7 cellular contexts compared by ENCODE assay signal in genomic region chr17:68208651-68209050, GRCh38. TPM values are rescaled to one million over a fixed set of nuclear protein-coding genes. Genes with fewer than 3 reads are reported as not detected.
DNase-seq lines count a peak whose midpoint lies in the region; ATAC-seq and TF ChIP-seq lines count a peak whose summit lies in the region.
"Not testable (repeated sequence)": the region's sequence is repeated elsewhere in the genome, so short reads cannot be mapped to it uniquely, and the experiment has no call there.

No MANE protein-coding gene starts in this region.

- H3K27me3 Mint-ChIP-seq in CD8-positive, alpha-beta memory T cell; T-helper 2 cell treated with Interferon-gamma antibody and Interleukin-4, amounts not matched to agents 5 μg/mL and 100 μg/mL, for 36 hours (ENCODE audit: low read depth); activated CD8-positive, alpha-beta memory T cell treated with anti-CD3 and anti-CD28 coated beads, Interleukin-2, amount 10 ng/mL, durations not matched to agents 7 days and 5 days; central memory CD8-positive, alpha-beta T cell; memory B cell; type B pancreatic cell: not testable (repeated sequence)
- peaks cover 15% of the 10 kb centered on the region for H3K27me3 Mint-ChIP-seq in neural crest cell (ENCODE audit: low read depth)

- POLR2A ChIA-PET in CD8-positive, alpha-beta memory T cell (lab: Charles Lee), result interaction anchor here (0.6 kb wide), 1 partner anchor 82 kb away, joined by 3 read pairs; the partner anchor contains the start of gene SLC16A6

- not testable (repeated sequence) for H3K9me3 ChIP-seq in CD8-positive, alpha-beta memory T cell (ENCODE audit: low read length)

- CTCF ChIA-PET in CD8-positive, alpha-beta memory T cell (lab: Charles Lee), result interaction anchor here (1.2 to 1.4 kb wide), 2 partner anchors 14 to 44 kb away, joined by 3 read pairs; no protein-coding TSS in a partner anchor
- CTCF ChIA-PET in activated CD8-positive, alpha-beta memory T cell treated with anti-CD3 and anti-CD28 coated beads, Interleukin-2, amount 10 ng/mL, durations not matched to agents 7 days and 5 days (lab: Charles Lee), result interaction anchor here (0.6 to 14.7 kb wide), 3 partner anchors 22 to 28 kb away, joined by 3 to 278 read pairs (median 4); no protein-coding TSS in a partner anchor

- H3K27me3 ChIP-seq in CD8-positive, alpha-beta memory T cell (ENCODE audit: insufficient read depth, low read length, poor library complexity, severe bottlenecking), result not testable (repeated sequence)

- not testable (repeated sequence) for H3K4me1 ChIP-seq in CD8-positive, alpha-beta memory T cell (ENCODE audit: insufficient read depth, low read length)

- peak overlapping the region in 6 of 8 donors; percentile 24 to 80 (median 56) for H3K27ac Mint-ChIP-seq in CD8-positive, alpha-beta memory T cell
- H3K27ac Mint-ChIP-seq in T-helper 2 cell treated with Interferon-gamma antibody and Interleukin-4, amounts not matched to agents 5 μg/mL and 100 μg/mL, for 36 hours; activated CD8-positive, alpha-beta memory T cell treated with anti-CD3 and anti-CD28 coated beads, Interleukin-2, amount 10 ng/mL, durations not matched to agents 7 days and 5 days; central memory CD8-positive, alpha-beta T cell (ENCODE audit: low read depth); type B pancreatic cell: not testable (repeated sequence)
- peak overlapping the region; percentile 58 for H3K27ac Mint-ChIP-seq in memory B cell
- H3K27ac Mint-ChIP-seq in neural crest cell (ENCODE audit: unreplicated experiment), result peak overlapping the region; percentile 62

- H3K27ac ChIP-seq in CD8-positive, alpha-beta memory T cell (ENCODE audit: low read depth, low read length), result not testable (repeated sequence)

- not testable (repeated sequence) for ATAC-seq in activated CD8-positive, alpha-beta memory T cell treated with anti-CD3 and anti-CD28 coated beads, Interleukin-2, amount 10 ng/mL, durations not matched to agents 7 days and 5 days; central memory CD8-positive, alpha-beta T cell (replicated peaks; ENCODE audit: extremely low read depth, poor library complexity, severe bottlenecking); memory B cell (ENCODE audit: low read depth)

- not testable (repeated sequence) for DNase-seq in CD8-positive, alpha-beta memory T cell; T-helper 2 cell treated with Interferon-gamma antibody and Interleukin-4, amounts not matched to agents 5 μg/mL and 100 μg/mL, for 36 hours (ENCODE audit: low spot score); activated CD8-positive, alpha-beta memory T cell treated with anti-CD3 and anti-CD28 coated beads, Interleukin-2, amount 10 ng/mL, durations not matched to agents 7 days and 5 days; central memory CD8-positive, alpha-beta T cell (ENCODE audit: low spot score in 2 of 2); memory B cell (ENCODE audit: low spot score in 2 of 2); neural crest cell (ENCODE audit: low read depth, low spot score); type B pancreatic cell (ENCODE audit: extremely low spot score, unreplicated experiment)

- peaks cover 4 to 49% (median 18%) of the 10 kb centered on the region in 3 donors for H3K36me3 Mint-ChIP-seq in CD8-positive, alpha-beta memory T cell
- H3K36me3 Mint-ChIP-seq in T-helper 2 cell treated with Interferon-gamma antibody and Interleukin-4, amounts not matched to agents 5 μg/mL and 100 μg/mL, for 36 hours (ENCODE audit: low read depth), result peaks cover 47% of the 10 kb centered on the region
- H3K36me3 Mint-ChIP-seq in activated CD8-positive, alpha-beta memory T cell treated with anti-CD3 and anti-CD28 coated beads, Interleukin-2, amount 10 ng/mL, durations not matched to agents 7 days and 5 days, result peaks cover 45% of the 10 kb centered on the region
- peaks cover 51% of the 10 kb centered on the region for H3K36me3 Mint-ChIP-seq in central memory CD8-positive, alpha-beta T cell (ENCODE audit: insufficient read depth)
- H3K36me3 Mint-ChIP-seq in memory B cell (peaks cover 11% of the 10 kb centered on the region), neural crest cell (ENCODE audit: low read depth) (peaks cover 17% of the 10 kb centered on the region), type B pancreatic cell (peaks cover 19% of the 10 kb centered on the region)

- H3K4me3 ChIP-seq in CD8-positive, alpha-beta memory T cell (ENCODE audit: low read length), result not testable (repeated sequence)

- H3K4me1 Mint-ChIP-seq in CD8-positive, alpha-beta memory T cell, result peaks cover 38 to 53% (median 50%) of the 10 kb centered on the region in 3 donors
- H3K4me1 Mint-ChIP-seq in T-helper 2 cell treated with Interferon-gamma antibody and Interleukin-4, amounts not matched to agents 5 μg/mL and 100 μg/mL, for 36 hours (ENCODE audit: low read depth), result peaks cover 30% of the 10 kb centered on the region
- H3K4me1 Mint-ChIP-seq in activated CD8-positive, alpha-beta memory T cell treated with anti-CD3 and anti-CD28 coated beads, Interleukin-2, amount 10 ng/mL, durations not matched to agents 7 days and 5 days, result peaks cover 40% of the 10 kb centered on the region
- H3K4me1 Mint-ChIP-seq in central memory CD8-positive, alpha-beta T cell, result peaks cover 33% of the 10 kb centered on the region
- peaks cover 23% of the 10 kb centered on the region for H3K4me1 Mint-ChIP-seq in memory B cell
- H3K4me1 Mint-ChIP-seq in neural crest cell, result peaks cover 19% of the 10 kb centered on the region
- H3K4me1 Mint-ChIP-seq in type B pancreatic cell (ENCODE audit: unreplicated experiment), result not testable (repeated sequence)

- not testable (repeated sequence) for H3K9me3 Mint-ChIP-seq in CD8-positive, alpha-beta memory T cell; T-helper 2 cell treated with Interferon-gamma antibody and Interleukin-4, amounts not matched to agents 5 μg/mL and 100 μg/mL, for 36 hours; activated CD8-positive, alpha-beta memory T cell treated with anti-CD3 and anti-CD28 coated beads, Interleukin-2, amount 10 ng/mL, durations not matched to agents 7 days and 5 days (ENCODE audit: low read depth); central memory CD8-positive, alpha-beta T cell; memory B cell; neural crest cell; type B pancreatic cell

- TF ChIP-seq CTCF in neural crest cell (conservative IDR thresholded peaks at IDR 0.05); type B pancreatic cell (conservative IDR thresholded peaks at IDR 0.05): not testable (repeated sequence)

- not testable (repeated sequence) for H3K36me3 ChIP-seq in CD8-positive, alpha-beta memory T cell (ENCODE audit: insufficient read depth, low read length)

- H3K4me3 Mint-ChIP-seq in CD8-positive, alpha-beta memory T cell, result peak overlapping the region in 6 of 7 donors; percentile 46 to 77 (median 64)
- H3K4me3 Mint-ChIP-seq in T-helper 2 cell treated with Interferon-gamma antibody and Interleukin-4, amounts not matched to agents 5 μg/mL and 100 μg/mL, for 36 hours, result peak overlapping the region; percentile 9
- peak overlapping the region; percentile 39 for H3K4me3 Mint-ChIP-seq in activated CD8-positive, alpha-beta memory T cell treated with anti-CD3 and anti-CD28 coated beads, Interleukin-2, amount 10 ng/mL, durations not matched to agents 7 days and 5 days
- peak overlapping the region; percentile 20 for H3K4me3 Mint-ChIP-seq in central memory CD8-positive, alpha-beta T cell
- H3K4me3 Mint-ChIP-seq in memory B cell, result not testable (repeated sequence)
- peak overlapping the region; percentile 82 for H3K4me3 Mint-ChIP-seq in neural crest cell
- peak overlapping the region; percentile 47 for H3K4me3 Mint-ChIP-seq in type B pancreatic cell

RNA-seq across cellular contexts. Expression of gene AMZ2, which starts 39.2 kb away (rescaled TPM):
- total RNA-seq in CD8-positive, alpha-beta memory T cell, result 100 to 1,000 TPM; 113 to 118 TPM
- 141 TPM for polyA plus RNA-seq in CD8-positive, alpha-beta memory T cell
- total RNA-seq in activated CD8-positive, alpha-beta memory T cell treated with anti-CD3 and anti-CD28 coated beads, Interleukin-2, amount 10 ng/mL, durations not matched to agents 7 days and 5 days, result 100 to 1,000 TPM; 106 to 107 TPM
- total RNA-seq in neural crest cell (85.1 and 87.5 TPM in 2 replicates), type B pancreatic cell (ENCODE audit: low replicate concordance) (68.8 and 75.6 TPM in 2 replicates)
